ENCODE assay signal across 1 cellular context in the genomic region with DNA sequence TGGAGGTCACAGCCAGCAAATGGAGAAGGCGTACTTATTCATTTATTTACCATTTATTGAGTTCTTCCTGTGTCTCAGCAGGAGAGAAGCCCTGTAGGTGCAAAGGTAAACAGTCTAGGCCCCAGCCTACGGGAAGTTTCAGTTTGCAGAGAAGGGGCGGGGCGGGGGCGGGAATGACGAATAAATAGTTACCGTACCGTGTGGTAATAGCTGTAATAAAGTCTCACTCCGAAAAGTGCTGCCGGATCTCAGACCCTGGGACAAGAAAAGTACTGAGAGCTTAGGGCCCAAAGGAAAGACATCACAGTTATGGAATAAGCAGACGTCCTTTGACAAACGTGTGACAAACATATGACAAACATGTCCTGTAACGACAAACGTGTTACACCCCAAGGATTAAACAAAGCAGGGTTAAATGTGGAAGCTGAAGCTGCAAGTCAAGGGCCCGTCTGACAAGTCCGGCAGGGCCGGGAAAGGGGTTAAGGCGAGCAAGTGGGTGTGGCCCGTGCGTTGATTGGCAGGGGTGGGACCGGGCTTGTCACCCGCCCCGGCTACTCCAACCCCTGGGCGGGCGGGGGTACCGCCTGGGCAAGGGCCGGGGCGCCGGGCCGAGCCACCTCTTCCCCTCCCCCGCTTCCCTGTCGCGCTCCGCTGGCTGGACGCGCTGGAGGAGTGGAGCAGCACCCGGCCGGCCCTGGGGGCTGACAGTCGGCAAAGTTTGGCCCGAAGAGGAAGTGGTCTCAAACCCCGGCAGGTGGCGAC.
A peak's percentile ranks its signal among the peaks of the same experiment; 100 is the strongest.
TF ChIP-seq lines count a peak whose summit lies in the region.

A gene with protein sequence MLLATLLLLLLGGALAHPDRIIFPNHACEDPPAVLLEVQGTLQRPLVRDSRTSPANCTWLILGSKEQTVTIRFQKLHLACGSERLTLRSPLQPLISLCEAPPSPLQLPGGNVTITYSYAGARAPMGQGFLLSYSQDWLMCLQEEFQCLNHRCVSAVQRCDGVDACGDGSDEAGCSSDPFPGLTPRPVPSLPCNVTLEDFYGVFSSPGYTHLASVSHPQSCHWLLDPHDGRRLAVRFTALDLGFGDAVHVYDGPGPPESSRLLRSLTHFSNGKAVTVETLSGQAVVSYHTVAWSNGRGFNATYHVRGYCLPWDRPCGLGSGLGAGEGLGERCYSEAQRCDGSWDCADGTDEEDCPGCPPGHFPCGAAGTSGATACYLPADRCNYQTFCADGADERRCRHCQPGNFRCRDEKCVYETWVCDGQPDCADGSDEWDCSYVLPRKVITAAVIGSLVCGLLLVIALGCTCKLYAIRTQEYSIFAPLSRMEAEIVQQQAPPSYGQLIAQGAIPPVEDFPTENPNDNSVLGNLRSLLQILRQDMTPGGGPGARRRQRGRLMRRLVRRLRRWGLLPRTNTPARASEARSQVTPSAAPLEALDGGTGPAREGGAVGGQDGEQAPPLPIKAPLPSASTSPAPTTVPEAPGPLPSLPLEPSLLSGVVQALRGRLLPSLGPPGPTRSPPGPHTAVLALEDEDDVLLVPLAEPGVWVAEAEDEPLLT (plus strand): TSS at position 541 of the 762 bp plus-strand sequence. CDS start 564 bp downstream, outside the sequence.

TF ChIP-seq in SK-N-SH, 30 proteins besides CTCF, POLR2A, EP300 and RAD21 (continued from another document):
- TF ChIP-seq, protein P1, sequence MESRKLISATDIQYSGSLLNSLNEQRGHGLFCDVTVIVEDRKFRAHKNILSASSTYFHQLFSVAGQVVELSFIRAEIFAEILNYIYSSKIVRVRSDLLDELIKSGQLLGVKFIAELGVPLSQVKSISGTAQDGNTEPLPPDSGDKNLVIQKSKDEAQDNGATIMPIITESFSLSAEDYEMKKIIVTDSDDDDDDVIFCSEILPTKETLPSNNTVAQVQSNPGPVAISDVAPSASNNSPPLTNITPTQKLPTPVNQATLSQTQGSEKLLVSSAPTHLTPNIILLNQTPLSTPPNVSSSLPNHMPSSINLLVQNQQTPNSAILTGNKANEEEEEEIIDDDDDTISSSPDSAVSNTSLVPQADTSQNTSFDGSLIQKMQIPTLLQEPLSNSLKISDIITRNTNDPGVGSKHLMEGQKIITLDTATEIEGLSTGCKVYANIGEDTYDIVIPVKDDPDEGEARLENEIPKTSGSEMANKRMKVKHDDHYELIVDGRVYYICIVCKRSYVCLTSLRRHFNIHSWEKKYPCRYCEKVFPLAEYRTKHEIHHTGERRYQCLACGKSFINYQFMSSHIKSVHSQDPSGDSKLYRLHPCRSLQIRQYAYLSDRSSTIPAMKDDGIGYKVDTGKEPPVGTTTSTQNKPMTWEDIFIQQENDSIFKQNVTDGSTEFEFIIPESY (IDR thresholded peaks at IDR 0.05; ENCODE audit: borderline replicate concordance, low read depth) = no peak
- TF ChIP-seq NFIC (IDR thresholded peaks at IDR 0.05; ENCODE audit: borderline replicate concordance) (no peak), FOXM1 (IDR thresholded peaks at IDR 0.05; ENCODE audit: low read depth) (no peak), GATA2 (CRISPR knock-in tag; IDR thresholded peaks at IDR 0.05) (no peak), FOSL2 (IDR thresholded peaks at IDR 0.05; ENCODE audit: borderline replicate concordance, low read depth) (no peak), RXRA (IDR thresholded peaks at IDR 0.05; ENCODE audit: borderline replicate concordance, low read depth) (no peak), RCOR1 (IDR thresholded peaks at IDR 0.05; ENCODE audit: low read length) (no peak), YY1 (IDR thresholded peaks at IDR 0.05; ENCODE audit: low read depth) (no peak), FOXJ3 (CRISPR knock-in tag; IDR thresholded peaks at IDR 0.05) (0 out of 2 replicates have a peak, but pooled peaks have one; percentile 22), SIN3A (IDR thresholded peaks at IDR 0.05; ENCODE audit: borderline replicate concordance, low read depth, low read length) (0 out of 2 replicates have a peak, but pooled peaks have one; percentile 16), JUND (IDR thresholded peaks at IDR 0.05) (no peak), RFX5 (IDR thresholded peaks at IDR 0.05; ENCODE audit: low read length) (no peak), CHD2 (IDR thresholded peaks at IDR 0.05; ENCODE audit: low read length, partially characterized antibody) (no peak), POLR2AphosphoS5 (IDR thresholded peaks at IDR 0.05; ENCODE audit: low read depth, low read length) (peak; percentile 43; the same call in 1 of the 2 replicates), MEF2A (IDR thresholded peaks at IDR 0.05; ENCODE audit: borderline replicate concordance, low read depth) (no peak)
- TF ChIP-seq, protein P2, sequence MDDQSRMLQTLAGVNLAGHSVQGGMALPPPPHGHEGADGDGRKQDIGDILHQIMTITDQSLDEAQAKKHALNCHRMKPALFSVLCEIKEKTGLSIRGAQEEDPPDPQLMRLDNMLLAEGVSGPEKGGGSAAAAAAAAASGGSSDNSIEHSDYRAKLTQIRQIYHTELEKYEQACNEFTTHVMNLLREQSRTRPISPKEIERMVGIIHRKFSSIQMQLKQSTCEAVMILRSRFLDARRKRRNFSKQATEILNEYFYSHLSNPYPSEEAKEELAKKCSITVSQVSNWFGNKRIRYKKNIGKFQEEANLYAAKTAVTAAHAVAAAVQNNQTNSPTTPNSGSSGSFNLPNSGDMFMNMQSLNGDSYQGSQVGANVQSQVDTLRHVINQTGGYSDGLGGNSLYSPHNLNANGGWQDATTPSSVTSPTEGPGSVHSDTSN (IDR thresholded peaks at IDR 0.05) = peak; percentile 98
- TF ChIP-seq, protein P3, sequence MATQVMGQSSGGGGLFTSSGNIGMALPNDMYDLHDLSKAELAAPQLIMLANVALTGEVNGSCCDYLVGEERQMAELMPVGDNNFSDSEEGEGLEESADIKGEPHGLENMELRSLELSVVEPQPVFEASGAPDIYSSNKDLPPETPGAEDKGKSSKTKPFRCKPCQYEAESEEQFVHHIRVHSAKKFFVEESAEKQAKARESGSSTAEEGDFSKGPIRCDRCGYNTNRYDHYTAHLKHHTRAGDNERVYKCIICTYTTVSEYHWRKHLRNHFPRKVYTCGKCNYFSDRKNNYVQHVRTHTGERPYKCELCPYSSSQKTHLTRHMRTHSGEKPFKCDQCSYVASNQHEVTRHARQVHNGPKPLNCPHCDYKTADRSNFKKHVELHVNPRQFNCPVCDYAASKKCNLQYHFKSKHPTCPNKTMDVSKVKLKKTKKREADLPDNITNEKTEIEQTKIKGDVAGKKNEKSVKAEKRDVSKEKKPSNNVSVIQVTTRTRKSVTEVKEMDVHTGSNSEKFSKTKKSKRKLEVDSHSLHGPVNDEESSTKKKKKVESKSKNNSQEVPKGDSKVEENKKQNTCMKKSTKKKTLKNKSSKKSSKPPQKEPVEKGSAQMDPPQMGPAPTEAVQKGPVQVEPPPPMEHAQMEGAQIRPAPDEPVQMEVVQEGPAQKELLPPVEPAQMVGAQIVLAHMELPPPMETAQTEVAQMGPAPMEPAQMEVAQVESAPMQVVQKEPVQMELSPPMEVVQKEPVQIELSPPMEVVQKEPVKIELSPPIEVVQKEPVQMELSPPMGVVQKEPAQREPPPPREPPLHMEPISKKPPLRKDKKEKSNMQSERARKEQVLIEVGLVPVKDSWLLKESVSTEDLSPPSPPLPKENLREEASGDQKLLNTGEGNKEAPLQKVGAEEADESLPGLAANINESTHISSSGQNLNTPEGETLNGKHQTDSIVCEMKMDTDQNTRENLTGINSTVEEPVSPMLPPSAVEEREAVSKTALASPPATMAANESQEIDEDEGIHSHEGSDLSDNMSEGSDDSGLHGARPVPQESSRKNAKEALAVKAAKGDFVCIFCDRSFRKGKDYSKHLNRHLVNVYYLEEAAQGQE (IDR thresholded peaks at IDR 0.05; ENCODE audit: low read depth, low read length) = no peak
- TF ChIP-seq, protein P4, sequence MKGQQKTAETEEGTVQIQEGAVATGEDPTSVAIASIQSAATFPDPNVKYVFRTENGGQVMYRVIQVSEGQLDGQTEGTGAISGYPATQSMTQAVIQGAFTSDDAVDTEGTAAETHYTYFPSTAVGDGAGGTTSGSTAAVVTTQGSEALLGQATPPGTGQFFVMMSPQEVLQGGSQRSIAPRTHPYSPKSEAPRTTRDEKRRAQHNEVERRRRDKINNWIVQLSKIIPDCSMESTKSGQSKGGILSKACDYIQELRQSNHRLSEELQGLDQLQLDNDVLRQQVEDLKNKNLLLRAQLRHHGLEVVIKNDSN (IDR thresholded peaks at IDR 0.05; ENCODE audit: borderline replicate concordance, low read depth) = no peak; the same call in 1 of the 2 replicates
- TF ChIP-seq, protein P5, sequence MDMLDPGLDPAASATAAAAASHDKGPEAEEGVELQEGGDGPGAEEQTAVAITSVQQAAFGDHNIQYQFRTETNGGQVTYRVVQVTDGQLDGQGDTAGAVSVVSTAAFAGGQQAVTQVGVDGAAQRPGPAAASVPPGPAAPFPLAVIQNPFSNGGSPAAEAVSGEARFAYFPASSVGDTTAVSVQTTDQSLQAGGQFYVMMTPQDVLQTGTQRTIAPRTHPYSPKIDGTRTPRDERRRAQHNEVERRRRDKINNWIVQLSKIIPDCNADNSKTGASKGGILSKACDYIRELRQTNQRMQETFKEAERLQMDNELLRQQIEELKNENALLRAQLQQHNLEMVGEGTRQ (IDR thresholded peaks at IDR 0.05; ENCODE audit: borderline replicate concordance, low read depth, low read length) = no peak
- TF ChIP-seq, protein P6, sequence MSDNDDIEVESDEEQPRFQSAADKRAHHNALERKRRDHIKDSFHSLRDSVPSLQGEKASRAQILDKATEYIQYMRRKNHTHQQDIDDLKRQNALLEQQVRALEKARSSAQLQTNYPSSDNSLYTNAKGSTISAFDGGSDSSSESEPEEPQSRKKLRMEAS (IDR thresholded peaks at IDR 0.05; ENCODE audit: low read depth) = peak; percentile 44
TF ChIP-seq in SK-N-SH: peak in this region for 9.
